ENCODE assay signal across 24 cellular contexts in the genomic region with DNA sequence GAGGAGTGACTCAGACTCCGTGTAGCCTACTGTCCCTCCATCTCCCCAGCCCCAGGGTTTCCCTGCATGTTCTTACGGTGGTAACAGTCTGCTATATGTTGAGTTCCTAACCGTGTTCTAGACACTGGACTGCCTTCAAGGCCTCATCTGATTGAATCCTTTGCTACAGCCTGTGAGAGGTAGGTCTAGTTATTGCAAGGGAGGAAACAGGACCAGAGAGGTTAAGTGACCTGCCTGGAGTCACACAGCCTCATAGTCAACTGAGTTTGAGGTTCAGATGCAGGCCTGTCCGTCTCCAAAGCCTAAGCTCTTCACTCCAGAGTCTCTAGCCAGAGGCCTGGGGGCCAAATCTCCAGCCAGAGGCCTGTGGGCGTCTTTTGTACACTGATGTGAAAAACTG.
"Had no signal": no experiment of that assay in that cellular context is flagged by ENCODE, and none has a peak within 500 bp of the region (broad histone marks: within the 10 kb centered on the region; RNA-seq: fewer than 3 reads in every experiment).

No MANE protein-coding gene starts in this region.

- H3K27ac ChIP-seq: HL-60, KMS-11, RWPE1 had no signal

- FAIRE-seq: HTR-8/SVneo had no signal

- DNase-seq: Kasumi-1; MM.1S; NCI-H1092 treated with DMSO at 0.1 percent for 48 hours; NCI-H1417; NCI-H1436 treated with DMSO at 0.1 percent for 48 hours; NCI-H1694; NCI-H187 treated with DMSO at 0.1 percent for 48 hours; NCI-H2029 treated with DMSO at 0.1 percent for 48 hours; NCI-H2171 treated with DMSO at 0.1 percent for 48 hours; NCI-H345; NCI-H524 treated with DMSO at 0.1 percent for 48 hours; NCI-H69; NCI-H774; NK-92 treated with Interleukin-12 subunit alpha and Interleukin-12 subunit beta, amount 100 ng/mL, for 24 hours; PC-3; SHP77; SK-N-SH; SW 1271; T-cell had no signal

- H3K4me2 ChIP-seq: KMS-11, SK-N-SH had no signal

- H3K9me3 ChIP-seq: SK-N-SH had no signal

- ATAC-seq: Panc1, PC-3, T-cell had no signal

- H3K9ac ChIP-seq: KMS-11, SK-N-SH had no signal
